ENCODE assay signal across 8 cellular contexts in genomic region chr5:181189962-181190710, GRCh38. TPM values are rescaled to one million over a fixed set of nuclear protein-coding genes. Genes with fewer than 3 reads are reported as not detected.
DNase-seq lines count a peak whose midpoint lies in the region; ATAC-seq and TF ChIP-seq lines count a peak whose summit lies in the region.

No MANE protein-coding gene starts in this region.

- peaks cover 31% of the 10 kb centered on the region for H3K4me1 Mint-ChIP-seq in activated CD8-positive, alpha-beta T cell treated with anti-CD3 and anti-CD28 coated beads for 36 hours (ENCODE audit: low read depth)

- H3K4me3 ChIP-seq in HAP-1: peak overlapping the region; percentile 55
- peak overlapping the region; percentile 91 for H3K4me3 ChIP-seq in fibroblast of the aortic adventitia (ENCODE audit: low read depth, low read length)
- H3K4me3 ChIP-seq in sigmoid colon: peak overlapping the region; percentile 60 to 68 (median 64)

- CTCF ChIA-PET in activated CD8-positive, alpha-beta T cell treated with anti-CD3 and anti-CD28 coated beads for 36 hours (lab: Charles Lee): interaction anchor here (1.0 to 7.8 kb wide), 4 partner anchors 15 to 60 kb away, joined by 3 to 80 read pairs (median 3); partner anchors contain the start of genes TRIM41 and TRIM7

- peaks cover 9% of the 10 kb centered on the region for H3K36me3 Mint-ChIP-seq in activated CD8-positive, alpha-beta T cell treated with anti-CD3 and anti-CD28 coated beads for 36 hours (ENCODE audit: low read depth)

- H3K4me3 Mint-ChIP-seq in activated CD8-positive, alpha-beta T cell treated with anti-CD3 and anti-CD28 coated beads for 36 hours: peak overlapping the region; percentile 91

- no peak for TF ChIP-seq EP300 in sigmoid colon (IDR thresholded peaks at IDR 0.05)

- H3K9me3 Mint-ChIP-seq in activated CD8-positive, alpha-beta T cell treated with anti-CD3 and anti-CD28 coated beads for 36 hours: no peaks in the 10 kb centered on the region

- H3K9me3 ChIP-seq in HAP-1 (no peaks in the 10 kb centered on the region), sigmoid colon (no peaks in the 10 kb centered on the region)

- peak; percentile 4 for ATAC-seq in activated CD8-positive, alpha-beta T cell treated with anti-CD3 and anti-CD28 coated beads for 36 hours
- ATAC-seq in HG03442 (IDR thresholded peaks at IDR 0.05; ENCODE audit: unreplicated experiment): no peak

- H3K27ac Mint-ChIP-seq in activated CD8-positive, alpha-beta T cell treated with anti-CD3 and anti-CD28 coated beads for 36 hours: peak overlapping the region; percentile 97

- intact Hi-C loops in activated CD8-positive, alpha-beta T cell treated with anti-CD3 and anti-CD28 coated beads for 36 hours (cut with micrococcal nuclease): loop anchor here (2.0 kb wide), 1 partner anchor 33 kb away; the partner anchor contains the start of gene TRIM41
- intact Hi-C loops in sigmoid colon (cut with DNase I): loop anchor here (2.0 to 10.0 kb wide), 2 partner anchors 71 to 385 kb away; partner anchors contain the start of genes MGAT1 and TRIM52

- peak in 1 of 2 experiments; percentile 55 for DNase-seq in HAP-1 (ENCODE audit: low spot score in 2 of 2)
- peak; percentile 68 for DNase-seq in activated CD8-positive, alpha-beta T cell treated with anti-CD3 and anti-CD28 coated beads for 36 hours
- no peak for DNase-seq in fibroblast of the aortic adventitia (ENCODE audit: low read depth)
- DNase-seq in sigmoid colon: peak; percentile 75
- DNase-seq in AML-193 (lab: John Stamatoyannopoulos, UW): no peak
- no peak for DNase-seq in DMS153 treated with DMSO at 0.1 percent for 48 hours (lab: John Stamatoyannopoulos, UW; ENCODE audit: unreplicated experiment)
- DNase-seq in NCI-H128 (lab: John Stamatoyannopoulos, UW; ENCODE audit: unreplicated experiment): no peak

- H3K4me1 ChIP-seq in HAP-1 (peaks cover 6% of the 10 kb centered on the region; the same call in 1 of the 2 replicates), sigmoid colon (peaks cover 7 to 33% (median 8%) of the 10 kb centered on the region in 4 donors)

- H3K36me3 ChIP-seq in HAP-1 (replicated peaks): no peaks in the 10 kb centered on the region
- H3K36me3 ChIP-seq in sigmoid colon: no peaks in the 10 kb centered on the region

- TF ChIP-seq CTCF in activated CD8-positive, alpha-beta T cell treated with anti-CD3 and anti-CD28 coated beads for 36 hours (IDR thresholded peaks at IDR 0.05): no peak
- no peak for TF ChIP-seq CTCF in fibroblast of the aortic adventitia (IDR thresholded peaks at IDR 0.05; ENCODE audit: insufficient read depth, low read length)
- TF ChIP-seq CTCF in sigmoid colon (IDR thresholded peaks at IDR 0.05): no peak

- in situ Hi-C loops in HAP-1 (cut with MboI; ENCODE audit: low sequenced_read_pairs): loop anchor here (5.0 kb wide), 1 partner anchor 32 kb away; the partner anchor contains the start of gene TRIM41

- TF ChIP-seq POLR2A in sigmoid colon (IDR thresholded peaks at IDR 0.05): no peak

- WGBS in sigmoid colon, 2 donors: 0 to 1% methylated on average over 52 of the region's 52 CpGs

- H3K27me3 ChIP-seq in HAP-1 (ENCODE audit: low read depth) (no peaks in the 10 kb centered on the region), sigmoid colon (no peaks in the 10 kb centered on the region)

- POLR2A ChIA-PET in activated CD8-positive, alpha-beta T cell treated with anti-CD3 and anti-CD28 coated beads for 36 hours (lab: Charles Lee): interaction anchor here (0.6 to 9.3 kb wide), 21 partner anchors 8 to 70 kb away, joined by 3 to 159 read pairs (median 4); partner anchors contain the start of genes RACK1, TRIM41, TRIM52 and TRIM7

- peaks cover 2% of the 10 kb centered on the region for H3K27me3 Mint-ChIP-seq in activated CD8-positive, alpha-beta T cell treated with anti-CD3 and anti-CD28 coated beads for 36 hours

- peak overlapping the region; percentile 82 to 93 (median 90) for H3K27ac ChIP-seq in sigmoid colon

RNA-seq across cellular contexts. Expression of gene TRIM7, which starts 14.9 kb away (rescaled TPM):
- 1 to 10 TPM; 1.1 to 3.0 TPM for total RNA-seq in activated CD8-positive, alpha-beta T cell treated with anti-CD3 and anti-CD28 coated beads for 36 hours
- total RNA-seq in fibroblast of the aortic adventitia (ENCODE audit: low replicate concordance) (0.74 and 3.3 TPM in 2 replicates), sigmoid colon (1 to 10 TPM in 3 of 4 donors, under 1 TPM in 1; 0.55 to 2.1 (median 1.1) TPM)
- 1 to 10 TPM in 2 of 3 donors, under 1 TPM in 1; 0.60 to 5.3 (median 3.2) TPM for polyA plus RNA-seq in sigmoid colon

RNA-seq across cellular contexts. Expression of gene TRIM41, which starts 32.9 kb away (rescaled TPM):
- 10 to 100 TPM; 30.6 to 31.5 TPM for total RNA-seq in activated CD8-positive, alpha-beta T cell treated with anti-CD3 and anti-CD28 coated beads for 36 hours
- 12.7 and 19.1 TPM in 2 replicates for total RNA-seq in fibroblast of the aortic adventitia (ENCODE audit: low replicate concordance)
- total RNA-seq in sigmoid colon: 10 to 100 TPM in 2 of 4 donors, 1 to 10 TPM in 2; 8.2 to 15.3 (median 11.8) TPM
- 10 to 100 TPM; 13.2 to 25.3 (median 19.0) TPM for polyA plus RNA-seq in sigmoid colon

RNA-seq across cellular contexts. Expression of gene OR2V2, which starts 42.8 kb away (rescaled TPM):
- not detected for total RNA-seq in activated CD8-positive, alpha-beta T cell treated with anti-CD3 and anti-CD28 coated beads for 36 hours
- not detected in 2 replicates for total RNA-seq in fibroblast of the aortic adventitia (ENCODE audit: low replicate concordance)
- not detected for total RNA-seq in sigmoid colon
- polyA plus RNA-seq in sigmoid colon: not detected

RNA-seq across cellular contexts. Expression of gene RACK1, which starts 53.6 kb away (rescaled TPM):
- total RNA-seq in activated CD8-positive, alpha-beta T cell treated with anti-CD3 and anti-CD28 coated beads for 36 hours: 1,000 to 10,000 TPM; 2,759 to 2,801 TPM
- total RNA-seq in fibroblast of the aortic adventitia (ENCODE audit: low replicate concordance) (2,117 and 4,931 TPM in 2 replicates), sigmoid colon (1,000 to 10,000 TPM; 2,029 to 2,209 (median 2,163) TPM)
- polyA plus RNA-seq in sigmoid colon: 1,000 to 10,000 TPM; 1,821 to 2,943 (median 2,181) TPM

RNA-seq across cellular contexts. Expression of gene OR2V1, which starts 59.2 kb away (rescaled TPM):
- total RNA-seq in activated CD8-positive, alpha-beta T cell treated with anti-CD3 and anti-CD28 coated beads for 36 hours: not detected
- total RNA-seq in fibroblast of the aortic adventitia (ENCODE audit: low replicate concordance): not detected in 2 replicates
- not detected for total RNA-seq in sigmoid colon
- polyA plus RNA-seq in sigmoid colon: not detected

Comparison
In these comparisons a context has a peak if more than half of its experiments do, and no peak if none do; other contexts are left out.
1. DNase-seq: peak in activated CD8-positive, alpha-beta T cell treated with anti-CD3 and anti-CD28 coated beads for 36 hours (single experiment) and sigmoid colon (single experiment); none in fibroblast of the aortic adventitia (single experiment), AML-193 (0 of 2), DMS153 treated with DMSO at 0.1 percent for 48 hours (single experiment) and NCI-H128 (single experiment).
2. Peak in every context shown above with its lines, with median percentiles within 50 percentile points of each other: H3K4me3 ChIP-seq.